Comparison of ENCODE assay signal across 15 cellular contexts in the genomic region with DNA sequence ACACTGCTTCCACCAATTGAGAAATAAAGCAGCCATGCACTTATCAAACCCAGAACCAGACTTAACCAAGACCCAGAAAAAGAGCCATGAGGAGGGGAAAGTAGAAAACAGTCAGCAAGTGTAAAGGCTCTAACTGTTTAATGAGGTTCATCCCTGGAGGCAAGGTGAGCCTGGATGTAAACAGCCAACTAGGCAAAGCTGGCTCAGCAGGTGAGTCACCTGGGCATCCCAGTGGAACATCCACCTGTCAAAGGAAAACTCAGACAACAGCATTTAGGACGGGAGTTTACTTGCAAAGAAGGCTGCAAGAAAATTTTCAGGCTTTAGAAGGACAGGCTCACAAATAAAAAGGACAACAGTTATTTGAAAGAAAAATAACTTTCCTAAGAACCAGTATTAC.
DNase-seq lines count a peak whose midpoint lies in the region; ATAC-seq, FAIRE-seq and TF ChIP-seq lines count a peak whose summit lies in the region.
"Had no signal": no experiment of that assay in that cellular context is flagged by ENCODE, and none has a peak within 500 bp of the region (broad histone marks: within the 10 kb centered on the region; RNA-seq: fewer than 3 reads in every experiment).

No MANE protein-coding gene starts in this region.

- no peaks in the 10 kb centered on the region for H3K9me3 ChIP-seq in breast epithelium
- H3K9me3 ChIP-seq: BLaER1 had no signal

- no peak for TF ChIP-seq CTCF in MCF 10A (IDR thresholded peaks at IDR 0.05; ENCODE audit: unreplicated experiment)
- no peak for TF ChIP-seq CTCF in breast epithelium (IDR thresholded peaks at IDR 0.05)
- no peak for TF ChIP-seq CTCF in WTC11 (IDR thresholded peaks at IDR 0.05)

- no peak for TF ChIP-seq POLR2A in breast epithelium (IDR thresholded peaks at IDR 0.05)

- no peak overlapping the region for H3K27ac ChIP-seq in breast epithelium
- H3K27ac ChIP-seq: BLaER1 had no signal

- CTCF ChIA-PET in MCF 10A (lab: Yijun Ruan, JAX) (interaction anchor here (0.6 to 1.8 kb wide), 3 partner anchors 12 to 378 kb away, joined by 3 to 4 read pairs (median 3); no protein-coding TSS in a partner anchor), WTC11 (lab: Charles Lee) (no interaction called here)

- H3K4me3 ChIP-seq in breast epithelium: no peak overlapping the region
- H3K4me3 ChIP-seq: BLaER1, K562 had no signal

- H3K36me3 ChIP-seq in breast epithelium: no peaks in the 10 kb centered on the region
- H3K36me3 ChIP-seq: BLaER1 had no signal

- BruUV-seq in MCF 10A (replicated peaks; lab: Mats Ljungman, UMichigan): no TSS peak

- H3K27me3 Mint-ChIP-seq in MCF 10A (ENCODE audit: insufficient read depth, unreplicated experiment): no peaks in the 10 kb centered on the region
- H3K27me3 Mint-ChIP-seq in WTC11 (ENCODE audit: low read depth): no peaks in the 10 kb centered on the region; the same call in 1 of the 2 replicates
- H3K27me3 Mint-ChIP-seq: CD4-positive, alpha-beta memory T cell had no signal

- H3K27me3 ChIP-seq in breast epithelium: no peaks in the 10 kb centered on the region
- H3K27me3 ChIP-seq: BLaER1 had no signal

- H3K27ac Mint-ChIP-seq in MCF 10A (ENCODE audit: low read depth, unreplicated experiment) (peak overlapping the region; percentile 20), WTC11 (peak overlapping the region; percentile 27; the same call in 1 of the 2 replicates)

- ATAC-seq in WTC11 (peak; percentile 58), HG03280 (IDR thresholded peaks at IDR 0.05; ENCODE audit: unreplicated experiment) (no peak)

- H3K9me3 Mint-ChIP-seq in MCF 10A (ENCODE audit: unreplicated experiment): no peaks in the 10 kb centered on the region
- H3K9me3 Mint-ChIP-seq in WTC11: no peaks in the 10 kb centered on the region
- H3K9me3 Mint-ChIP-seq: CD4-positive, alpha-beta memory T cell had no signal

- H3K4me1 ChIP-seq in breast epithelium: no peaks in the 10 kb centered on the region
- H3K4me1 ChIP-seq: BLaER1 had no signal

- H3K4me3 Mint-ChIP-seq in MCF 10A (ENCODE audit: unreplicated experiment) (no peak overlapping the region), WTC11 (no peak overlapping the region)
- H3K4me3 Mint-ChIP-seq: CD4-positive, alpha-beta memory T cell had no signal

- H3K36me3 Mint-ChIP-seq in MCF 10A (ENCODE audit: insufficient read depth, unreplicated experiment) (peaks cover 12% of the 10 kb centered on the region), WTC11 (no peaks in the 10 kb centered on the region)

- intact Hi-C loops in MCF 10A (cut with micrococcal nuclease): no loop called here
- intact Hi-C loops in breast epithelium (cut with DNase I; ENCODE audit: low total_unique reads): no loop called here

- DNase-seq in MCF 10A (ENCODE audit: unreplicated experiment) (peak; percentile 26), breast epithelium (ENCODE audit: low spot score in 2 of 2) (no peak), WTC11 (ENCODE audit: low spot score) (no peak), GOT3 (lab: John Stamatoyannopoulos, UW) (no peak), NCI-H128 (lab: John Stamatoyannopoulos, UW; ENCODE audit: unreplicated experiment) (no peak)
- DNase-seq: DMS79 treated with DMSO at 0.1 percent for 48 hours, NCI-H1105, NCI-H187 treated with DMSO at 0.1 percent for 48 hours, NCI-H524, RPMI8226 had no signal

- POLR2A ChIA-PET in MCF 10A (lab: Yijun Ruan, JAX) (interaction anchor here (1.0 to 6.0 kb wide), 2 partner anchors 10 to 13 kb away, joined by 3 to 30 read pairs; no protein-coding TSS in a partner anchor), WTC11 (lab: Charles Lee) (no interaction called here)

- peak; percentile 72 for FAIRE-seq in islet of Langerhans (lab: Jason Lieb, UNC)
- FAIRE-seq: K562 had no signal

- H3K4me1 Mint-ChIP-seq in MCF 10A (ENCODE audit: insufficient read depth, unreplicated experiment): peaks cover 4% of the 10 kb centered on the region
- peaks cover 16% of the 10 kb centered on the region for H3K4me1 Mint-ChIP-seq in WTC11
- H3K4me1 Mint-ChIP-seq: CD4-positive, alpha-beta memory T cell had no signal

TF ChIP-seq in WTC11, 78 proteins besides CTCF, POLR2A, EP300 and RAD21:
- no peak for TF ChIP-seq ZBTB21 (CRISPR knock-in tag; IDR thresholded peaks at IDR 0.05; ENCODE audit: borderline replicate concordance)
- TF ChIP-seq ELF4 (CRISPR knock-in tag; IDR thresholded peaks at IDR 0.05; ENCODE audit: low read depth): no peak
- no peak for TF ChIP-seq NR2C2 (CRISPR knock-in tag; IDR thresholded peaks at IDR 0.05)
TF ChIP-seq in WTC11: peak in this region for 0.
